Comparison of ENCODE assay signal across 16 cellular contexts in genomic region chr11:111531156-111531555, GRCh38. TPM values are rescaled to one million over a fixed set of nuclear protein-coding genes. Genes with fewer than 3 reads are reported as not detected.
DNase-seq lines count a peak whose midpoint lies in the region; ATAC-seq, FAIRE-seq and TF ChIP-seq lines count a peak whose summit lies in the region.
"Had no signal": no experiment of that assay in that cellular context is flagged by ENCODE, and none has a peak within 500 bp of the region (broad histone marks: within the 10 kb centered on the region; RNA-seq: fewer than 3 reads in every experiment).

No MANE protein-coding gene starts in this region.

- no peaks in the 10 kb centered on the region for H4K20me1 ChIP-seq in astrocyte (ENCODE audit: insufficient read depth, low read length)

- POLR2A ChIA-PET in Caco-2 (lab: Charles Lee) (no interaction called here), HEK293T (lab: Yijun Ruan, JAX) (interaction anchor here (0.6 kb wide), 1 partner anchor 9 kb away, joined by 3 read pairs; no protein-coding TSS in a partner anchor)

- peak overlapping the region; percentile 65 for H3K4me2 ChIP-seq in astrocyte (ENCODE audit: low read length)

- BruUV-seq in Caco-2 (replicated peaks; lab: Mats Ljungman, UMichigan): TSS peak; percentile 80

- H3K27me3 ChIP-seq in Caco-2 (replicated peaks; ENCODE audit: control insufficient read depth, insufficient read depth, low read length) (no peaks in the 10 kb centered on the region), astrocyte (ENCODE audit: insufficient read depth, low read length) (no peaks in the 10 kb centered on the region), layer of hippocampus (ENCODE audit: control insufficient read depth, insufficient read depth, low read length) (no peaks in the 10 kb centered on the region)

- H3K4me1 ChIP-seq in Caco-2 (peaks cover 45% of the 10 kb centered on the region), astrocyte (ENCODE audit: insufficient read depth, low read length) (peaks cover 29% of the 10 kb centered on the region)

- H3K36me3 ChIP-seq in Caco-2 (ENCODE audit: control insufficient read depth, insufficient read depth, low read length): no peaks in the 10 kb centered on the region
- no peaks in the 10 kb centered on the region for H3K36me3 ChIP-seq in astrocyte (ENCODE audit: insufficient read depth, low read length)
- H3K36me3 ChIP-seq: HAP-1 had no signal

- H3K27ac Mint-ChIP-seq in Caco-2 (ENCODE audit: unreplicated experiment) (no peak overlapping the region), astrocyte (ENCODE audit: unreplicated experiment) (peak overlapping the region; percentile 5)
- H3K27ac Mint-ChIP-seq: naive B cell; stimulated activated naive B cell treated with anti-CD40 and anti-IgM and Interleukin-4, amounts not matched to agents 10 μg/mL and 1 μg/mL and 100 μg/mL, for 72 hours had no signal

- H3K4me1 Mint-ChIP-seq in Caco-2 (ENCODE audit: low read depth, unreplicated experiment) (peaks cover 32% of the 10 kb centered on the region), astrocyte (ENCODE audit: low read depth, unreplicated experiment) (peaks cover 44% of the 10 kb centered on the region)
- H3K4me1 Mint-ChIP-seq: naive B cell had no signal

- H3K9ac ChIP-seq in astrocyte (ENCODE audit: low read length): no peak overlapping the region

- H3K27ac ChIP-seq in astrocyte (ENCODE audit: low read depth, low read length): peak overlapping the region; percentile 68
- peak overlapping the region; percentile 56 for H3K27ac ChIP-seq in layer of hippocampus (ENCODE audit: low read depth, low read length)

- H2AFZ ChIP-seq in astrocyte (ENCODE audit: low read depth, low read length): no peak overlapping the region

- H3K4me3 Mint-ChIP-seq in Caco-2 (ENCODE audit: unreplicated experiment) (no peak overlapping the region), astrocyte (ENCODE audit: unreplicated experiment) (no peak overlapping the region)
- H3K4me3 Mint-ChIP-seq: naive B cell; stimulated activated naive B cell treated with anti-CD40 and anti-IgM and Interleukin-4, amounts not matched to agents 10 μg/mL and 1 μg/mL and 100 μg/mL, for 72 hours had no signal

- H3K9me3 ChIP-seq in Caco-2: no peaks in the 10 kb centered on the region
- H3K9me3 ChIP-seq in astrocyte (ENCODE audit: insufficient read depth, low read depth, low read length): no peaks in the 10 kb centered on the region
- H3K9me3 ChIP-seq: HAP-1 had no signal

- H3K27me3 Mint-ChIP-seq in Caco-2 (ENCODE audit: insufficient read depth, unreplicated experiment): no peaks in the 10 kb centered on the region
- H3K27me3 Mint-ChIP-seq in astrocyte (ENCODE audit: low read depth, unreplicated experiment): no peaks in the 10 kb centered on the region

- no peak for ATAC-seq in omental fat pad (ENCODE audit: low FRiP score)

- CTCF ChIA-PET in Caco-2 (lab: Charles Lee): interaction anchor here (0.6 to 0.7 kb wide), 2 partner anchors 758 to 1059 kb away, joined by 3 to 4 read pairs; no protein-coding TSS in a partner anchor
- CTCF ChIA-PET in HEK293T (lab: Yijun Ruan, JAX): no interaction called here

- H3K9me3 Mint-ChIP-seq in Caco-2 (ENCODE audit: unreplicated experiment) (no peaks in the 10 kb centered on the region), astrocyte (ENCODE audit: unreplicated experiment) (no peaks in the 10 kb centered on the region)
- H3K9me3 Mint-ChIP-seq: naive B cell; stimulated activated naive B cell treated with anti-CD40 and anti-IgM and Interleukin-4, amounts not matched to agents 10 μg/mL and 1 μg/mL and 100 μg/mL, for 72 hours had no signal

- H3K79me2 ChIP-seq in astrocyte (ENCODE audit: insufficient read depth, low read length): no peaks in the 10 kb centered on the region

- DNase-seq in Caco-2 (no peak), M059J (ENCODE audit: low read depth) (peak; percentile 35), astrocyte (ENCODE audit: low read depth) (no peak), omental fat pad (ENCODE audit: low spot score) (no peak), AG20443 (ENCODE audit: low spot score) (no peak), activated gamma-delta T cell treated with Interleukin-2 at 50 U/mL for 16 hours (no peak), HEK293T (ENCODE audit: extremely low spot score) (no peak)
- DNase-seq: kidney; naive B cell; NCI-H1417; NCI-H524; retina; stimulated activated naive B cell treated with anti-CD40 and anti-IgM and Interleukin-4, amounts not matched to agents 10 μg/mL and 1 μg/mL and 100 μg/mL, for 72 hours had no signal

- H3K36me3 Mint-ChIP-seq in Caco-2 (ENCODE audit: insufficient read depth, unreplicated experiment) (no peaks in the 10 kb centered on the region), astrocyte (ENCODE audit: low read depth, unreplicated experiment) (no peaks in the 10 kb centered on the region)
- H3K36me3 Mint-ChIP-seq: naive B cell; stimulated activated naive B cell treated with anti-CD40 and anti-IgM and Interleukin-4, amounts not matched to agents 10 μg/mL and 1 μg/mL and 100 μg/mL, for 72 hours had no signal

- TF ChIP-seq CTCF in Caco-2 (IDR thresholded peaks at IDR 0.05; ENCODE audit: insufficient read depth in 1 of 2, low read depth in 1 of 2, low read length in 1 of 2, severe bottlenecking in 1 of 2, unreplicated experiment in 1 of 2) (no peak), astrocyte (IDR thresholded peaks at IDR 0.05; ENCODE audit: insufficient read depth, low read depth, low read length) (no peak), omental fat pad (IDR thresholded peaks at IDR 0.05) (no peak)

- H3K4me3 ChIP-seq in Caco-2 (ENCODE audit: low read depth, low read length): no peak overlapping the region
- no peak overlapping the region for H3K4me3 ChIP-seq in astrocyte (ENCODE audit: insufficient read depth, low read depth, low read length)
- H3K4me3 ChIP-seq: HAP-1 had no signal

- FAIRE-seq in astrocyte (lab: Jason Lieb, UNC): no peak

- intact Hi-C loops in Caco-2 (cut with micrococcal nuclease; ENCODE audit: unreplicated experiment): no loop called here

TF ChIP-seq in HEK293T, 16 proteins besides CTCF, POLR2A, EP300 and RAD21:
- no peak for TF ChIP-seq SUZ12 (IDR thresholded peaks at IDR 0.05)
- TF ChIP-seq FOXK2 (IDR thresholded peaks at IDR 0.05): no peak
- no peak for TF ChIP-seq SP1 (IDR thresholded peaks at IDR 0.05)
- TF ChIP-seq ZNF384 (IDR thresholded peaks at IDR 0.05): no peak
- no peak for TF ChIP-seq PKNOX1 (IDR thresholded peaks at IDR 0.05)
- no peak for TF ChIP-seq FOXM1 (IDR thresholded peaks at IDR 0.05; ENCODE audit: borderline replicate concordance)
- no peak for TF ChIP-seq LEF1 (IDR thresholded peaks at IDR 0.05; ENCODE audit: borderline replicate concordance)
- TF ChIP-seq FOXA1 (IDR thresholded peaks at IDR 0.05): no peak
- no peak for TF ChIP-seq ARNT (IDR thresholded peaks at IDR 0.05)
- TF ChIP-seq ELF4 (IDR thresholded peaks at IDR 0.05): no peak
- no peak for TF ChIP-seq CTBP1 (IDR thresholded peaks at IDR 0.05; ENCODE audit: borderline replicate concordance)
- no peak for TF ChIP-seq NFRKB (IDR thresholded peaks at IDR 0.05)
TF ChIP-seq in HEK293T: peak in this region for 0.

RNA-seq across cellular contexts. Expression of gene LAYN, which starts 9.4 kb away (rescaled TPM):
- total RNA-seq in Caco-2 (2022) (0.79 and 1.6 TPM in 2 replicates), astrocyte (47.5 and 54.5 TPM in 2 replicates), omental fat pad (10 to 100 TPM; 10.2 to 23.8 (median 15.4) TPM)
- total RNA-seq in M059J (2014; rRNA removed; shearing (Covaris generic)): 108 and 113 TPM in 2 replicates

RNA-seq across cellular contexts. Expression of gene HOATZ, which starts 16.6 kb away (rescaled TPM):
- total RNA-seq in Caco-2 (2022) (not detected in 2 replicates), astrocyte (0.43 TPM in 2 replicates), omental fat pad (not detected)
- total RNA-seq in M059J (2014; rRNA removed; shearing (Covaris generic)): not detected in 2 replicates
- total RNA-seq: glomerular endothelial cell, kidney had no signal

RNA-seq across cellular contexts. Expression of gene BTG4, which starts 19.0 kb away (rescaled TPM):
- total RNA-seq in Caco-2 (2022) (0.61 and 1.2 TPM in 2 replicates), astrocyte (0.50 and 0.55 TPM in 2 replicates), omental fat pad (not detected)
- total RNA-seq in M059J (2014; rRNA removed; shearing (Covaris generic)): not detected in 2 replicates
- total RNA-seq: glomerular endothelial cell, kidney had no signal
